ENCODE assay signal across 15 cellular contexts in genomic region chr6:56406276-56407269, GRCh38.
A peak's percentile ranks its signal among the peaks of the same experiment; 100 is the strongest.
DNase-seq lines count a peak whose midpoint lies in the region; ATAC-seq and TF ChIP-seq lines count a peak whose summit lies in the region.
"Had no signal": no experiment of that assay in that cellular context is flagged by ENCODE, and none has a peak within 500 bp of the region (broad histone marks: within the 10 kb centered on the region; RNA-seq: fewer than 3 reads in every experiment).

No MANE protein-coding gene starts in this region.

- H3K4me3 ChIP-seq in coronary artery, result no peak overlapping the region
- H3K4me3 ChIP-seq: tibial nerve had no signal

- no peak for TF ChIP-seq CTCF in coronary artery (IDR thresholded peaks at IDR 0.05)

- H3K27ac ChIP-seq in coronary artery, result no peak overlapping the region
- H3K27ac ChIP-seq: KMS-11, tibial nerve had no signal

- DNase-seq in coronary artery (ENCODE audit: low spot score) (no peak), NCI-H510A (lab: John Stamatoyannopoulos, UW) (no peak), GOT3 (lab: John Stamatoyannopoulos, UW) (no peak)
- DNase-seq in activated naive CD4-positive, alpha-beta T cell (lab: John Stamatoyannopoulos, UW), result no peak
- DNase-seq: activated CD8-positive, alpha-beta memory T cell treated with anti-CD3 and anti-CD28 coated beads, Interleukin-2, amount 50 U/mL, for 4 hours; H7; left cardiac atrium; naive thymus-derived CD8-positive, alpha-beta T cell; NCI-H2171 had no signal

- ATAC-seq in GM18508 (IDR thresholded peaks at IDR 0.05; ENCODE audit: insufficient read depth, unreplicated experiment) (peak; percentile 67), GM19467 (IDR thresholded peaks at IDR 0.05; ENCODE audit: unreplicated experiment) (peak; percentile 54), HG02852 (IDR thresholded peaks at IDR 0.05; ENCODE audit: unreplicated experiment) (peak; percentile 83), HG03469 (IDR thresholded peaks at IDR 0.05; ENCODE audit: unreplicated experiment) (peak; percentile 43)
- ATAC-seq: left cardiac atrium; naive thymus-derived CD8-positive, alpha-beta T cell had no signal
